In genomic region chr17:10429416-10430045, GRCh38 we compare ENCODE assay signal across 1 cellular context.
TF ChIP-seq lines count a peak whose summit lies in the region.

No MANE protein-coding gene starts in this region.

TF ChIP-seq in SK-N-SH, 30 proteins besides CTCF, POLR2A, EP300 and RAD21:
- TF ChIP-seq GABPA (IDR thresholded peaks at IDR 0.05; ENCODE audit: low read depth) (no peak), MAX (IDR thresholded peaks at IDR 0.05; ENCODE audit: low read depth) (no peak), RXRA (IDR thresholded peaks at IDR 0.05; ENCODE audit: borderline replicate concordance, low read depth) (no peak), ELF1 (IDR thresholded peaks at IDR 0.05) (no peak), CHD2 (IDR thresholded peaks at IDR 0.05; ENCODE audit: low read length, partially characterized antibody) (no peak), TCF12 (IDR thresholded peaks at IDR 0.05) (no peak), REST (IDR thresholded peaks at IDR 0.05; ENCODE audit: low read depth, low read length) (no peak), IRF3 (IDR thresholded peaks at IDR 0.05; ENCODE audit: low read depth, low read length) (no peak), ZBTB33 (IDR thresholded peaks at IDR 0.05; ENCODE audit: borderline replicate concordance, low read depth) (no peak), SIN3A (IDR thresholded peaks at IDR 0.05; ENCODE audit: borderline replicate concordance, low read depth, low read length) (no peak), PBX3 (IDR thresholded peaks at IDR 0.05) (no peak), NFIC (IDR thresholded peaks at IDR 0.05; ENCODE audit: borderline replicate concordance) (no peak), YY1 (IDR thresholded peaks at IDR 0.05; ENCODE audit: low read depth) (no peak), TAF1 (IDR thresholded peaks at IDR 0.05; ENCODE audit: borderline replicate concordance, low read depth, low read length) (no peak), MEF2A (IDR thresholded peaks at IDR 0.05; ENCODE audit: borderline replicate concordance, low read depth) (no peak), RFX5 (IDR thresholded peaks at IDR 0.05; ENCODE audit: low read length) (no peak)
